In the genomic region with DNA sequence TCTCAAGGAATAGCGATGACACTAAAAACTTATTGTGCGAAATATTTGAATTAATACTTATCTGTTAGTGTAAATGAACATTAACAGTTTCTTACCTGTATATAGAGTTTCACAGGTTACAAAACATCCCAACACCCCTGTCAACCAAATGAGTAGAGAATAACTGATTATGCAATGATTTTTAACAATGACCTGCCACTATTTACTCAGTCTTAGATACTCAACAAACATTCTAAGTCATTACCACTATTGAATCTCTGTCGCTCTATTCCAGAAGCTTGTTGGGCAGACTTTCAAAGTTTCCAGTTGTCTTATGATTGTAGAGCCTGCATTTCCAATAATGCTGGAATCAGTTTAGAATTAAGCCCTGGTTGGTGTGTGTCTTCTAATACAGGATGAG, we compare ENCODE assay signal across 1 cellular context.
TF ChIP-seq lines count a peak whose summit lies in the region.

No MANE protein-coding gene starts in this region.

TF ChIP-seq in H1, 55 proteins besides CTCF, POLR2A, EP300 and RAD21 (continued from another document):
- TF ChIP-seq CHD7 (IDR thresholded peaks at IDR 0.05; ENCODE audit: insufficient replicate concordance, low read length), result no peak
- TF ChIP-seq KDM5A (IDR thresholded peaks at IDR 0.05; ENCODE audit: low read length), result no peak
- no peak for TF ChIP-seq SIRT6 (IDR thresholded peaks at IDR 0.05; ENCODE audit: low read length)
TF ChIP-seq in H1: peak in this region for 0.
